Comparison of ENCODE assay signal across 11 cellular contexts in genomic region chr11:9726313-9727022, GRCh38.
DNase-seq lines count a peak whose midpoint lies in the region; ATAC-seq and TF ChIP-seq lines count a peak whose summit lies in the region.
"Had no signal": no experiment of that assay in that cellular context is flagged by ENCODE, and none has a peak within 500 bp of the region (broad histone marks: within the 10 kb centered on the region; RNA-seq: fewer than 3 reads in every experiment).

No MANE protein-coding gene starts in this region.

- peak overlapping the region; percentile 22 for H3K9ac ChIP-seq in PC-3 (ENCODE audit: low read length)

- H2AFZ ChIP-seq in PC-3 (ENCODE audit: low read length) = no peak overlapping the region

- peak overlapping the region; percentile 64 for H3K27ac ChIP-seq in PC-3 (ENCODE audit: low read length)

- peaks cover 2% of the 10 kb centered on the region; the same call in 1 of the 2 replicates for H3K36me3 ChIP-seq in PC-3 (ENCODE audit: low read depth, low read length)

- H3K9me3 ChIP-seq in PC-3 (ENCODE audit: low read length) = no peaks in the 10 kb centered on the region

- CTCF ChIA-PET in PC-3 (lab: Charles Lee) = interaction anchor here (1.1 kb wide), 1 partner anchor 22 kb away, joined by 5 read pairs; no protein-coding TSS in a partner anchor

- no peak overlapping the region for H3K4me3 ChIP-seq in PC-3 (ENCODE audit: low read length)

- H3K4me2 ChIP-seq in PC-3 (ENCODE audit: low read length) = peak overlapping the region; percentile 61

- TF ChIP-seq CTCF in PC-3 (conservative IDR thresholded peaks at IDR 0.05; ENCODE audit: low read depth, low read length) = no peak

- no peaks in the 10 kb centered on the region for H4K20me1 ChIP-seq in PC-3 (ENCODE audit: low read length)

- H3K9me2 ChIP-seq in PC-3 (replicated peaks; ENCODE audit: low read length) = no peaks in the 10 kb centered on the region

- BruUV-seq in PC-3 (replicated peaks; lab: Mats Ljungman, UMichigan) = no TSS peak

- peaks cover 4% of the 10 kb centered on the region for H3F3A ChIP-seq in PC-3 (ENCODE audit: low read length, unreplicated experiment)

- peak; percentile 56 for DNase-seq in COR-L47 (lab: John Stamatoyannopoulos, UW)
- DNase-seq in PC-3 = peak; percentile 81
- peak; percentile 91 for DNase-seq in iris pigment epithelial cell (ENCODE audit: low read depth)
- no peak for DNase-seq in D341Med (ENCODE audit: low spot score)
- no peak for DNase-seq in Right ventricle myocardium inferior (ENCODE audit: missing footprints)
- DNase-seq: activated CD8-positive, alpha-beta memory T cell treated with anti-CD3 and anti-CD28 coated beads, Interleukin-2, amount 50 U/mL, for 4 hours; endodermal cell; NK-92 treated with Interleukin-12 subunit alpha and Interleukin-12 subunit beta, amount 100 ng/mL, for 24 hours had no signal

- POLR2A ChIA-PET in PC-3 (lab: Charles Lee; ENCODE audit: unreplicated experiment) = interaction anchor here (0.5 to 0.6 kb wide), 3 partner anchors 75 to 706 kb away, joined by 3 to 5 read pairs (median 3); no protein-coding TSS in a partner anchor

- no peaks in the 10 kb centered on the region for H3K27me3 ChIP-seq in PC-3 (ENCODE audit: low read length)

- intact Hi-C loops in PC-3 (cut with micrococcal nuclease) = no loop called here
- intact Hi-C loops in Right ventricle myocardium inferior (cut with DNase I) = no loop called here

- H3K79me2 ChIP-seq in PC-3 (ENCODE audit: low read length) = no peaks in the 10 kb centered on the region

- H3K4me1 ChIP-seq in PC-3 (ENCODE audit: insufficient read depth, low read length) = peaks cover 14% of the 10 kb centered on the region

- ATAC-seq in HG02763 (IDR thresholded peaks at IDR 0.05; ENCODE audit: unreplicated experiment) (peak; percentile 60), PC-3 (peak; percentile 100), HG03045 (IDR thresholded peaks at IDR 0.05; ENCODE audit: unreplicated experiment) (no peak), HG03196 (IDR thresholded peaks at IDR 0.05; ENCODE audit: unreplicated experiment) (no peak), Right ventricle myocardium inferior (no peak)

Comparison
In these comparisons a context has a peak if more than half of its experiments do, and no peak if none do; other contexts are left out.
1. DNase-seq: peak in COR-L47 (single experiment), PC-3 (single experiment) and iris pigment epithelial cell (single experiment); none in D341Med (single experiment) and Right ventricle myocardium inferior (single experiment).
2. ATAC-seq: peak in HG02763 (single experiment) and PC-3 (single experiment); none in HG03045 (single experiment), HG03196 (single experiment) and Right ventricle myocardium inferior (single experiment).